ENCODE assay signal across 30 cellular contexts in genomic region chr17:49344914-49345313, GRCh38. TPM values are rescaled to one million over a fixed set of nuclear protein-coding genes. Genes with fewer than 3 reads are reported as not detected.
A peak's percentile ranks its signal among the peaks of the same experiment; 100 is the strongest.
DNase-seq lines count a peak whose midpoint lies in the region; ATAC-seq and TF ChIP-seq lines count a peak whose summit lies in the region.
"Had no signal": no experiment of that assay in that cellular context is flagged by ENCODE, and none has a peak within 500 bp of the region (broad histone marks: within the 10 kb centered on the region; RNA-seq: fewer than 3 reads in every experiment).

No MANE protein-coding gene starts in this region.

- H3K36me3 ChIP-seq in A673 (ENCODE audit: insufficient read depth, low read length, poor library complexity, severe bottlenecking) (no peaks in the 10 kb centered on the region), gastrocnemius medialis (no peaks in the 10 kb centered on the region), testis (ENCODE audit: low read depth, missing control alignments) (no peaks in the 10 kb centered on the region)
- peaks cover 0 to 11% (median 0%) of the 10 kb centered on the region in 11 experiments; a peak in 3 of 22 replicates for H3K36me3 ChIP-seq in BLaER1 treated with 17β-estradiol and CSF1 and Interleukin-3, amounts not matched to agents 10 nM and 100 nM
- H3K36me3 ChIP-seq: adrenal gland, lower lobe of right lung, right atrium auricular region, SJCRH30, upper lobe of left lung had no signal

- CTCF ChIA-PET in A673 (lab: Charles Lee): no interaction called here

- H3K4me2 ChIP-seq in BLaER1 treated with 17β-estradiol and CSF1 and Interleukin-3, amounts not matched to agents 10 nM and 100 nM: peak overlapping the region in 10 of 11 experiments; percentile 28 to 90 (median 74); a peak in 19 of 22 replicates

- WGBS in testis, 2 donors: 71 to 76% methylated on average over 5 of the region's 5 CpGs

- DNase-seq in A673 (ENCODE audit: low spot score) (peak; percentile 24), NB4 (ENCODE audit: low read depth) (peak; percentile 27), fibroblast of pulmonary artery (ENCODE audit: low read depth) (peak; percentile 41), gastrocnemius medialis (no peak), testis (no peak)
- DNase-seq: activated CD4-positive, alpha-beta T cell treated with anti-CD3 and anti-CD28 coated beads for 1 hour; activated gamma-delta T cell treated with Interleukin-2 at 50 U/mL for 16 hours; activated T-cell treated with anti-CD3 and anti-CD28 coated beads, Interleukin-2, amount 50 U/mL, for 4 hours; adrenal gland; body of pancreas; CD8-positive, alpha-beta memory T cell; cerebellar nuclear complex; DMS 273 treated with DMSO at 0.1 percent for 48 hours; glutamatergic neuron; kidney; lower lobe of right lung; mucosa of descending colon; NCI-H1105 treated with DMSO at 0.1 percent for 48 hours; NCI-H1930; NCI-H524 treated with DMSO at 0.1 percent for 48 hours; SJCRH30; spleen; stimulated activated CD4-positive, alpha-beta T cell treated with anti-CD3 and anti-CD28 coated beads, Interleukin-4, amount 100 ng/mL, for 1 hour; substantia nigra; T-cell; upper lobe of left lung had no signal

- POLR2A ChIA-PET in A673 (lab: Charles Lee; ENCODE audit: low non-redundant PET): no interaction called here

- intact Hi-C loops in A673 (cut with micrococcal nuclease; ENCODE audit: unreplicated experiment): no loop called here
- intact Hi-C loops in gastrocnemius medialis (cut with DNase I; ENCODE audit: low total_unique reads): no loop called here
- intact Hi-C loops in testis (cut with DNase I; ENCODE audit: low total_unique reads): no loop called here

- peaks cover 0 to 90% (median 0%) of the 10 kb centered on the region in 11 experiments; a peak in 6 of 22 replicates for H4K20me1 ChIP-seq in BLaER1 treated with 17β-estradiol and CSF1 and Interleukin-3, amounts not matched to agents 10 nM and 100 nM

- TF ChIP-seq POLR2A in NB4 (IDR thresholded peaks at IDR 0.05; ENCODE audit: extremely low read depth, insufficient read length): no peak
- TF ChIP-seq POLR2A in gastrocnemius medialis (IDR thresholded peaks at IDR 0.05): no peak
- TF ChIP-seq POLR2A in testis (IDR thresholded peaks at IDR 0.05): no peak

- ATAC-seq in gastrocnemius medialis (no peak), HG03469 (IDR thresholded peaks at IDR 0.05; ENCODE audit: unreplicated experiment) (no peak)
- ATAC-seq: activated T-cell treated with anti-CD3 and anti-CD28 coated beads, Interleukin-2, amount 50 U/mL, for 4 hours; body of pancreas; lower lobe of right lung; mucosa of descending colon; T-cell had no signal

- in situ Hi-C loops in gastrocnemius medialis (cut with MboI; ENCODE audit: low sequenced_read_pairs in 4 of 4): no loop called here

- no TSS peak for BruUV-seq in A673 (replicated peaks; lab: Mats Ljungman, UMichigan)

- H3K4me1 ChIP-seq in A673 (ENCODE audit: insufficient read depth, low read length, poor library complexity, severe bottlenecking): peaks cover 42% of the 10 kb centered on the region
- H3K4me1 ChIP-seq in BLaER1 treated with 17β-estradiol and CSF1 and Interleukin-3, amounts not matched to agents 10 nM and 100 nM: peaks cover 59 to 80% (median 73%) of the 10 kb centered on the region in 10 experiments
- H3K4me1 ChIP-seq in gastrocnemius medialis: peaks cover 9 to 19% of the 10 kb centered on the region in 2 donors
- H3K4me1 ChIP-seq in testis: peaks cover 14% of the 10 kb centered on the region
- H3K4me1 ChIP-seq: parathyroid adenoma, SJCRH30 had no signal

- peak overlapping the region in 1 of 11 experiments; percentile 9; a peak in 2 of 22 replicates for H3K9ac ChIP-seq in BLaER1 treated with 17β-estradiol and CSF1 and Interleukin-3, amounts not matched to agents 10 nM and 100 nM
- H3K9ac ChIP-seq: parathyroid adenoma had no signal

- no peaks in the 10 kb centered on the region for H3K27me3 ChIP-seq in A673 (replicated peaks; ENCODE audit: insufficient read depth, low read depth, low read length, poor library complexity)
- no peaks in the 10 kb centered on the region for H3K27me3 ChIP-seq in BLaER1 treated with 17β-estradiol and CSF1 and Interleukin-3, amounts not matched to agents 10 nM and 100 nM
- H3K27me3 ChIP-seq in gastrocnemius medialis: no peaks in the 10 kb centered on the region
- no peaks in the 10 kb centered on the region for H3K27me3 ChIP-seq in testis
- H3K27me3 ChIP-seq: adrenal gland, body of pancreas, right atrium auricular region, SJCRH30, spleen, upper lobe of left lung had no signal

- H3K9me3 ChIP-seq in A673 (ENCODE audit: low read depth, low read length, poor library complexity, severe bottlenecking) (no peaks in the 10 kb centered on the region), gastrocnemius medialis (no peaks in the 10 kb centered on the region), testis (no peaks in the 10 kb centered on the region)
- H3K9me3 ChIP-seq in BLaER1 treated with 17β-estradiol and CSF1 and Interleukin-3, amounts not matched to agents 10 nM and 100 nM (replicated peaks in 1 of 11): peaks cover 0 to 9% (median 0%) of the 10 kb centered on the region in 11 experiments; a peak in 1 of 22 replicates
- H3K9me3 ChIP-seq: adrenal gland, body of pancreas, lower lobe of right lung, mucosa of descending colon, right atrium auricular region, SJCRH30, spleen, upper lobe of left lung had no signal

- H3K4me3 ChIP-seq in A673 (ENCODE audit: low read depth, low read length, poor library complexity, severe bottlenecking) (no peak overlapping the region), NB4 (ENCODE audit: low read depth, low read length) (no peak overlapping the region), fibroblast of pulmonary artery (replicated peaks; ENCODE audit: low read depth, low read length) (no peak overlapping the region), gastrocnemius medialis (no peak overlapping the region), testis (no peak overlapping the region)
- H3K4me3 ChIP-seq in BLaER1 treated with 17β-estradiol and CSF1 and Interleukin-3, amounts not matched to agents 10 nM and 100 nM: no peak overlapping the region
- H3K4me3 ChIP-seq: adrenal gland, body of pancreas, lower lobe of right lung, mucosa of descending colon, right atrium auricular region, SJCRH30, spleen, upper lobe of left lung had no signal

- TF ChIP-seq CTCF in A673 (conservative IDR thresholded peaks at IDR 0.05; ENCODE audit: low read depth, low read length) (no peak), NB4 (IDR thresholded peaks at IDR 0.05; ENCODE audit: low read depth, low read length) (no peak), fibroblast of pulmonary artery (IDR thresholded peaks at IDR 0.05; ENCODE audit: low read length, missing control alignments) (no peak), gastrocnemius medialis (IDR thresholded peaks at IDR 0.05 in 4 of 5, conservative IDR thresholded peaks at IDR 0.05 in 1 of 5) (no peak), testis (IDR thresholded peaks at IDR 0.05) (no peak)

- H3K27ac ChIP-seq in A673 (ENCODE audit: low read depth, low read length, poor library complexity, severe bottlenecking): no peak overlapping the region
- peak overlapping the region in 9 of 11 experiments; percentile 4 to 88 (median 45); a peak in 13 of 22 replicates for H3K27ac ChIP-seq in BLaER1 treated with 17β-estradiol and CSF1 and Interleukin-3, amounts not matched to agents 10 nM and 100 nM
- no peak overlapping the region for H3K27ac ChIP-seq in gastrocnemius medialis
- H3K27ac ChIP-seq in testis: no peak overlapping the region
- H3K27ac ChIP-seq: body of pancreas, lower lobe of right lung, parathyroid adenoma, right atrium auricular region, SJCRH30, spleen, upper lobe of left lung had no signal

RNA-seq across cellular contexts. Expression of gene ZNF652, which starts 17.1 kb away (rescaled TPM):
- total RNA-seq in A673 (2021) (32.1 and 41.5 TPM in 2 replicates), gastrocnemius medialis (10 to 100 TPM; 32.8 to 49.6 (median 41.1) TPM), testis (10 to 100 TPM; 51.2 to 62.3 TPM)
- polyA plus RNA-seq in testis (ENCODE audit: insufficient read depth, low read depth, low replicate concordance): 32.3 TPM

Comparison
In these comparisons a context has a peak if more than half of its experiments do, and no peak if none do; other contexts are left out.
1. DNase-seq: peak in A673 (single experiment), NB4 (single experiment) and fibroblast of pulmonary artery (single experiment); none in gastrocnemius medialis (0 of 2) and testis (single experiment).
2. H3K27ac ChIP-seq: peak in BLaER1 treated with 17β-estradiol and CSF1 and Interleukin-3, amounts not matched to agents 10 nM and 100 nM (9 of 11); none in A673 (single experiment), gastrocnemius medialis (0 of 4) and testis (0 of 2).